Comparison of ENCODE assay signal across 11 cellular contexts in genomic region chr1:6776895-6777294, GRCh38.
"Had no signal": no experiment of that assay in that cellular context is flagged by ENCODE, and none has a peak within 500 bp of the region (broad histone marks: within the 10 kb centered on the region; RNA-seq: fewer than 3 reads in every experiment).

No MANE protein-coding gene starts in this region.

- H3K36me3 Mint-ChIP-seq: mesothelial cell of epicardium had no signal

- H3K9me3 Mint-ChIP-seq: activated CD4-positive, alpha-beta T cell treated with anti-CD3 and anti-CD28 coated beads, Interleukin-2, amount 10 ng/mL, durations not matched to agents 7 days and 5 days had no signal

- FAIRE-seq: astrocyte, frontal cortex, kidney had no signal

- H3K27ac Mint-ChIP-seq: activated CD4-positive, alpha-beta T cell treated with anti-CD3 and anti-CD28 coated beads, Interleukin-2, amount 10 ng/mL, durations not matched to agents 7 days and 5 days; mesothelial cell of epicardium had no signal

- ATAC-seq: naive thymus-derived CD4-positive, alpha-beta T cell had no signal

- DNase-seq: activated CD4-positive, alpha-beta T cell treated with anti-CD3 and anti-CD28 coated beads, Interleukin-2, amount 10 ng/mL, durations not matched to agents 7 days and 5 days; activated CD4-positive, CD25-positive, alpha-beta regulatory T cell; activated CD8-positive, alpha-beta memory T cell treated with anti-CD3 and anti-CD28 coated beads for 24 hours; activated naive CD4-positive, alpha-beta T cell treated with Interleukin-2 at 50 U/mL for 16 hours; effector CD4-positive, alpha-beta T cell; kidney; naive thymus-derived CD4-positive, alpha-beta T cell; retina had no signal

- H3K4me1 Mint-ChIP-seq: mesothelial cell of epicardium had no signal

- H3K4me3 Mint-ChIP-seq: activated CD4-positive, alpha-beta T cell treated with anti-CD3 and anti-CD28 coated beads, Interleukin-2, amount 10 ng/mL, durations not matched to agents 7 days and 5 days; mesothelial cell of epicardium; naive thymus-derived CD4-positive, alpha-beta T cell had no signal
